24 cellular contexts compared by ENCODE assay signal in genomic region chr15:29871401-29871800, GRCh38. TPM values are rescaled to one million over a fixed set of nuclear protein-coding genes. Genes with fewer than 3 reads are reported as not detected.
DNase-seq lines count a peak whose midpoint lies in the region; ATAC-seq, FAIRE-seq and TF ChIP-seq lines count a peak whose summit lies in the region.
"Had no signal": no experiment of that assay in that cellular context is flagged by ENCODE, and none has a peak within 500 bp of the region (broad histone marks: within the 10 kb centered on the region; RNA-seq: fewer than 3 reads in every experiment).

No MANE protein-coding gene starts in this region.

- H3K27ac Mint-ChIP-seq in MCF 10A (ENCODE audit: low read depth, unreplicated experiment): no peak overlapping the region
- H3K27ac Mint-ChIP-seq: activated CD8-positive, alpha-beta memory T cell treated with anti-CD3 and anti-CD28 coated beads, Interleukin-2, amount 10 ng/mL, durations not matched to agents 7 days and 5 days; effector memory CD8-positive, alpha-beta T cell had no signal

- no peaks in the 10 kb centered on the region for H3K27me3 Mint-ChIP-seq in MCF 10A (ENCODE audit: insufficient read depth, unreplicated experiment)

- H3K27ac ChIP-seq in kidney (ENCODE audit: low read depth in 2 of 2, low read length in 2 of 2): peak overlapping the region; percentile 61 to 67
- H3K27ac ChIP-seq: prostate gland had no signal

- DNase-seq in Right ventricle myocardium inferior (ENCODE audit: missing footprints): peak; percentile 63
- DNase-seq in cardiac septum (ENCODE audit: low spot score): no peak
- peak; percentile 83 for DNase-seq in kidney
- no peak for DNase-seq in sciatic nerve (ENCODE audit: low spot score)
- no peak for DNase-seq in MCF 10A (ENCODE audit: unreplicated experiment)
- DNase-seq in Kasumi-1 (lab: John Stamatoyannopoulos, UW): no peak
- DNase-seq: 8988T; activated CD4-positive, CD25-positive, alpha-beta regulatory T cell; activated CD8-positive, alpha-beta memory T cell treated with anti-CD3 and anti-CD28 coated beads, Interleukin-2, amount 10 ng/mL, durations not matched to agents 7 days and 5 days; activated naive CD4-positive, alpha-beta T cell treated with Interleukin-2 at 50 U/mL for 16 hours; DMS53; effector memory CD8-positive, alpha-beta T cell; NCI-H1930; NCI-H774; Peyer's patch; stimulated activated CD4-positive, alpha-beta T cell treated with anti-CD3 and anti-CD28 coated beads, Interleukin-2, amount 100 ng/mL, for 48 hours; T-helper 1 cell had no signal

- peaks cover 14 to 19% of the 10 kb centered on the region in 2 donors for H3K4me1 ChIP-seq in kidney (ENCODE audit: control insufficient read depth in 1 of 2, insufficient read depth in 1 of 2, low read depth in 1 of 2, low read length in 2 of 2)
- H3K4me1 ChIP-seq: breast epithelium, Peyer's patch had no signal

- FAIRE-seq in kidney (lab: Jason Lieb, UNC): no peak
- FAIRE-seq: H1, islet of Langerhans had no signal

- TF ChIP-seq CTCF in kidney (IDR thresholded peaks at IDR 0.05; ENCODE audit: borderline replicate concordance, extremely low read depth, insufficient read depth): no peak
- no peak for TF ChIP-seq CTCF in MCF 10A (IDR thresholded peaks at IDR 0.05; ENCODE audit: unreplicated experiment)

- CTCF ChIA-PET in MCF 10A (lab: Yijun Ruan, JAX): interaction anchor here (0.5 to 1.4 kb wide), 2 partner anchors 17 to 987 kb away, joined by 3 read pairs; no protein-coding TSS in a partner anchor

- H3K9me3 ChIP-seq in kidney (ENCODE audit: control insufficient read depth in 1 of 2, low read length in 2 of 2): no peaks in the 10 kb centered on the region
- H3K9me3 ChIP-seq: breast epithelium, Peyer's patch, prostate gland had no signal

- intact Hi-C loops in Right ventricle myocardium inferior (cut with DNase I) (loop anchor here (5.0 to 10.0 kb wide), 2 partner anchors 44 to 53 kb away; no protein-coding TSS in a partner anchor), cardiac septum (cut with DNase I) (loop anchor here (2.0 to 5.0 kb wide), 2 partner anchors 34 to 51 kb away; no protein-coding TSS in a partner anchor), kidney (cut with DNase I) (no loop called here), sciatic nerve (cut with DNase I) (no loop called here), MCF 10A (cut with micrococcal nuclease) (no loop called here)

- H3K9me3 Mint-ChIP-seq in MCF 10A (ENCODE audit: unreplicated experiment): no peaks in the 10 kb centered on the region

- no peak overlapping the region for H3K4me3 ChIP-seq in kidney (ENCODE audit: low read length in 2 of 2)
- H3K4me3 ChIP-seq: breast epithelium, Peyer's patch, prostate gland had no signal

- ATAC-seq in Right ventricle myocardium inferior (peak; percentile 49), sciatic nerve (peak; percentile 52), GM21576 (IDR thresholded peaks at IDR 0.05; ENCODE audit: unreplicated experiment) (no peak), GM19328 (IDR thresholded peaks at IDR 0.05; ENCODE audit: unreplicated experiment) (no peak)
- ATAC-seq: activated CD8-positive, alpha-beta memory T cell treated with anti-CD3 and anti-CD28 coated beads, Interleukin-2, amount 10 ng/mL, durations not matched to agents 7 days and 5 days; effector memory CD8-positive, alpha-beta T cell had no signal

- H3K36me3 Mint-ChIP-seq in MCF 10A (ENCODE audit: insufficient read depth, unreplicated experiment): no peaks in the 10 kb centered on the region
- H3K36me3 Mint-ChIP-seq: activated CD8-positive, alpha-beta memory T cell treated with anti-CD3 and anti-CD28 coated beads, Interleukin-2, amount 10 ng/mL, durations not matched to agents 7 days and 5 days; CD14-positive monocyte had no signal

- POLR2A ChIA-PET in MCF 10A (lab: Yijun Ruan, JAX): interaction anchor here (1.8 kb wide), 1 partner anchor 14 kb away, joined by 3 read pairs; no protein-coding TSS in a partner anchor

- no peaks in the 10 kb centered on the region for H3K36me3 ChIP-seq in kidney (ENCODE audit: control insufficient read depth in 1 of 2, insufficient read depth in 2 of 2, low read length in 2 of 2)
- H3K36me3 ChIP-seq: breast epithelium, Peyer's patch, prostate gland had no signal

- no peaks in the 10 kb centered on the region for H3K4me1 Mint-ChIP-seq in MCF 10A (ENCODE audit: insufficient read depth, unreplicated experiment)
- H3K4me1 Mint-ChIP-seq: activated CD8-positive, alpha-beta memory T cell treated with anti-CD3 and anti-CD28 coated beads, Interleukin-2, amount 10 ng/mL, durations not matched to agents 7 days and 5 days; CD14-positive monocyte had no signal

- no peak overlapping the region for H3K4me3 Mint-ChIP-seq in MCF 10A (ENCODE audit: unreplicated experiment)
- H3K4me3 Mint-ChIP-seq: activated CD8-positive, alpha-beta memory T cell treated with anti-CD3 and anti-CD28 coated beads, Interleukin-2, amount 10 ng/mL, durations not matched to agents 7 days and 5 days; effector memory CD8-positive, alpha-beta T cell had no signal

- BruUV-seq in MCF 10A (replicated peaks; lab: Mats Ljungman, UMichigan): no TSS peak

- H3K9ac ChIP-seq in kidney (ENCODE audit: low read length in 2 of 2): no peak overlapping the region

RNA-seq across cellular contexts. Expression of gene TJP1, which starts 49.1 kb away (rescaled TPM):
- 111 TPM for total RNA-seq in Right ventricle myocardium inferior
- 138 TPM for total RNA-seq in cardiac septum
- total RNA-seq in kidney: 121 TPM
- 17.7 TPM for polyA plus RNA-seq in kidney (ENCODE audit: insufficient read depth, low read depth, low replicate concordance)
- total RNA-seq in sciatic nerve: 465 TPM
- total RNA-seq in MCF 10A (2022): 114 and 137 TPM in 2 replicates
- total RNA-seq: activated CD8-positive, alpha-beta memory T cell treated with anti-CD3 and anti-CD28 coated beads, Interleukin-2, amount 10 ng/mL, durations not matched to agents 7 days and 5 days had no signal
- polyA plus RNA-seq: CD14-positive monocyte had no signal

Comparison
In these comparisons a context has a peak if more than half of its experiments do, and no peak if none do; other contexts are left out.
1. DNase-seq: peak in Right ventricle myocardium inferior (single experiment) and kidney (single experiment); none in cardiac septum (single experiment), sciatic nerve (single experiment), MCF 10A (single experiment) and Kasumi-1 (0 of 2).
2. ATAC-seq: peak in Right ventricle myocardium inferior (single experiment) and sciatic nerve (single experiment); none in GM21576 (single experiment) and GM19328 (single experiment).
3. intact Hi-C loops: an anchor here in Right ventricle myocardium inferior (5.0 to 10.0 kb wide) and cardiac septum (2.0 to 5.0 kb wide); none called in kidney, sciatic nerve and MCF 10A.